ENCODE assay signal across 8 cellular contexts in the genomic region with DNA sequence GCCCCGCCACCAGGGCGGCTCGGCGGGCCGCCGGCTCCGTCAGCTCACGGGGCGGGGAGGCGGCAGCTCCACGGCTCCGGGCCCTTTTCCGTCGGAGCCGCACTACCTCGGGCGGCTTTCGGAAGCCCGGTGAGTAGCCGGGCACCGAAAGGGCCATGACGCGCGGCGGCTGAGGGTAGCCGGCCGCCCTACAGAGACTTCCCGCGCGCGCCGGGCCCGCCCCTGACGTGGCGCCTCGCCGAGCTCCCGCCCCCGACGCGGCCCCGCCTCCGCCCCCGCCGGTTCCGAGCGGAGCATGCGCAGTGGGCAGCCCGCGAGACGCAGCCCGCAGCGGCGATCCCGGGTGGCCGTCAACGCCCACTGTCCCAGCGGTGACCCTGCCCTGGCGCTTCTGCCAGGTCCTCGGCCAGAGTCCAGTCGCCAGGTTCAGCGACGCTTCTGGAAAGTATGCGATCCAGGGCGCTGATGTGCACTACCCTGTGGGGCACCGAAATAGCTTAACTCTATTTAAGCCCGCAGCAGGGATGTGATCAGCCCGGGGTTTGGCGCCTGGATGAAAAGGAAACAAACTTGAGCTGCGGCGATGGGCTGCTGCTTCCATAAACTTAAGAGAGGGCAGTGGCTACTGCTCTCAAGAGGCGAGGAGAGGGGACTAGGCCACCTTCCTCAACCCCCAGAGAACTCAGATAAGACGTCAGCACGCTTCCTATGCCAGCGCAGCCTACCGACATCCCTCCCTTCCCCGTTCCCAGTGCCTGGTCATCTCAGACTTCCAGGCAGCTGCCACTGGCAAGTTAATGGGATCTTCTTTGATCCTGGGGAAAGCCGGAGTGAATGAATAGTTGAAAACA. TPM values are rescaled to one million over a fixed set of nuclear protein-coding genes. Genes with fewer than 3 reads are reported as not detected.
DNase-seq lines count a peak whose midpoint lies in the region; ATAC-seq and TF ChIP-seq lines count a peak whose summit lies in the region.

A gene with protein sequence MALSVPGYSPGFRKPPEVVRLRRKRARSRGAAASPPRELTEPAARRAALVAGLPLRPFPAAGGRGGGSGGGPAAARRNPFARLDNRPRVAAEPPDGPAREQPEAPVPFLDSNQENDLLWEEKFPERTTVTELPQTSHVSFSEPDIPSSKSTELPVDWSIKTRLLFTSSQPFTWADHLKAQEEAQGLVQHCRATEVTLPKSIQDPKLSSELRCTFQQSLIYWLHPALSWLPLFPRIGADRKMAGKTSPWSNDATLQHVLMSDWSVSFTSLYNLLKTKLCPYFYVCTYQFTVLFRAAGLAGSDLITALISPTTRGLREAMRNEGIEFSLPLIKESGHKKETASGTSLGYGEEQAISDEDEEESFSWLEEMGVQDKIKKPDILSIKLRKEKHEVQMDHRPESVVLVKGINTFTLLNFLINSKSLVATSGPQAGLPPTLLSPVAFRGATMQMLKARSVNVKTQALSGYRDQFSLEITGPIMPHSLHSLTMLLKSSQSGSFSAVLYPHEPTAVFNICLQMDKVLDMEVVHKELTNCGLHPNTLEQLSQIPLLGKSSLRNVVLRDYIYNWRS (minus strand): TSS at position 200 of the 851 bp plus-strand sequence. CDS start 43 bp downstream, at position 157.

- TF ChIP-seq CTCF in LNCaP clone FGC (IDR thresholded peaks at IDR 0.05; ENCODE audit: control insufficient read depth, extremely low read depth, insufficient read depth), result 0 out of 2 replicates have a peak, but pooled peaks have one; percentile 3
- no peak for TF ChIP-seq CTCF in RWPE2 (IDR thresholded peaks at IDR 0.05; ENCODE audit: poor library complexity, severe bottlenecking)
- TF ChIP-seq CTCF in fibroblast of the aortic adventitia (IDR thresholded peaks at IDR 0.05; ENCODE audit: insufficient read depth, low read length), result no peak
- TF ChIP-seq CTCF in nephron (IDR thresholded peaks at IDR 0.05; ENCODE audit: unreplicated experiment in 3 of 3), result peak in 1 of 3 experiments; percentile 2

- H3K4me1 ChIP-seq in RWPE2 (ENCODE audit: insufficient read depth, poor library complexity, severe bottlenecking), result no peaks in the 10 kb centered on the region

- no peaks in the 10 kb centered on the region for H3K9me3 Mint-ChIP-seq in nephron
- no peaks in the 10 kb centered on the region for H3K9me3 Mint-ChIP-seq in stimulated activated naive CD8-positive, alpha-beta T cell treated with anti-CD3 and anti-CD28 coated beads, Interleukin-15, Interleukin-2, amounts not matched to agents 100 ng/mL and 50 ng/mL, for 24 hours

- H3K36me3 ChIP-seq in RWPE2 (ENCODE audit: low read depth), result peaks cover 31% of the 10 kb centered on the region

- H3K9me3 ChIP-seq in RWPE2 (ENCODE audit: severe bottlenecking), result no peaks in the 10 kb centered on the region

- peak within 1 kb of the TSS; percentile 95 for H3K4me3 Mint-ChIP-seq in nephron
- H3K4me3 Mint-ChIP-seq in stimulated activated naive CD8-positive, alpha-beta T cell treated with anti-CD3 and anti-CD28 coated beads, Interleukin-15, Interleukin-2, amounts not matched to agents 100 ng/mL and 50 ng/mL, for 24 hours, result peak within 1 kb of the TSS; percentile 91

- H3K27ac Mint-ChIP-seq in nephron, result peak within 1 kb of the TSS; percentile 86 to 97 (median 93)
- peak within 1 kb of the TSS; percentile 84 for H3K27ac Mint-ChIP-seq in stimulated activated naive CD8-positive, alpha-beta T cell treated with anti-CD3 and anti-CD28 coated beads, Interleukin-15, Interleukin-2, amounts not matched to agents 100 ng/mL and 50 ng/mL, for 24 hours

- no peaks in the 10 kb centered on the region for H3K27me3 ChIP-seq in RWPE2 (ENCODE audit: insufficient read depth, poor library complexity, severe bottlenecking)

- peak; percentile 85 for ATAC-seq in RWPE2 (ENCODE audit: low read depth)

- H3K27ac ChIP-seq in RWPE2 (ENCODE audit: poor library complexity, severe bottlenecking), result peak within 1 kb of the TSS; percentile 51

- peaks cover 18% of the 10 kb centered on the region for H3K36me3 Mint-ChIP-seq in nephron (ENCODE audit: low read depth)
- peaks cover 26% of the 10 kb centered on the region for H3K36me3 Mint-ChIP-seq in stimulated activated naive CD8-positive, alpha-beta T cell treated with anti-CD3 and anti-CD28 coated beads, Interleukin-15, Interleukin-2, amounts not matched to agents 100 ng/mL and 50 ng/mL, for 24 hours (ENCODE audit: low read depth)

- H3K4me1 Mint-ChIP-seq in nephron, result peaks cover 20% of the 10 kb centered on the region
- peaks cover 26% of the 10 kb centered on the region for H3K4me1 Mint-ChIP-seq in stimulated activated naive CD8-positive, alpha-beta T cell treated with anti-CD3 and anti-CD28 coated beads, Interleukin-15, Interleukin-2, amounts not matched to agents 100 ng/mL and 50 ng/mL, for 24 hours (ENCODE audit: low read depth)

- no peaks in the 10 kb centered on the region for H3K27me3 Mint-ChIP-seq in nephron (ENCODE audit: low read depth)
- H3K27me3 Mint-ChIP-seq in stimulated activated naive CD8-positive, alpha-beta T cell treated with anti-CD3 and anti-CD28 coated beads, Interleukin-15, Interleukin-2, amounts not matched to agents 100 ng/mL and 50 ng/mL, for 24 hours, result no peaks in the 10 kb centered on the region

- H3K4me3 ChIP-seq in LNCaP clone FGC (ENCODE audit: low read depth, low read length) (peak within 1 kb of the TSS; percentile 66), RWPE2 (ENCODE audit: severe bottlenecking) (peak within 1 kb of the TSS; percentile 87), fibroblast of the aortic adventitia (ENCODE audit: low read depth, low read length) (peak within 1 kb of the TSS; percentile 85)

- DNase-seq in ELR (ENCODE audit: low read depth) (peak; percentile 86), GOT3 (lab: John Stamatoyannopoulos, UW) (peak; percentile 69), LNCaP clone FGC (ENCODE audit: low read depth) (peak; percentile 41), RWPE2 (ENCODE audit: low spot score) (peak; percentile 80), fibroblast of the aortic adventitia (ENCODE audit: low read depth) (peak; percentile 70)
- peak; percentile 85 for DNase-seq in activated effector memory CD4-positive, alpha-beta T cell treated with Interleukin-2 at 50 U/mL for 16 hours

RNA-seq across cellular contexts. Expression of the gene that starts here (rescaled TPM):
- total RNA-seq in fibroblast of the aortic adventitia (ENCODE audit: low replicate concordance), result 8.4 and 36.5 TPM in 2 replicates

Comparison
In these comparisons a context has a peak if more than half of its experiments do, and no peak if none do; other contexts are left out.
1. Peak in every context shown above with its lines: DNase-seq, ATAC-seq, H3K4me3 ChIP-seq and H3K27ac ChIP-seq.